14 cellular contexts compared by ENCODE assay signal in genomic region chr20:17710379-17711305, GRCh38. TPM values are rescaled to one million over a fixed set of nuclear protein-coding genes. Genes with fewer than 3 reads are reported as not detected.
DNase-seq lines count a peak whose midpoint lies in the region; ATAC-seq, FAIRE-seq and TF ChIP-seq lines count a peak whose summit lies in the region.
"Had no signal": no experiment of that assay in that cellular context is flagged by ENCODE, and none has a peak within 500 bp of the region (broad histone marks: within the 10 kb centered on the region; RNA-seq: fewer than 3 reads in every experiment).

No MANE protein-coding gene starts in this region.

- H3K9me3 ChIP-seq in HUES48 (ENCODE audit: control insufficient read depth, insufficient read depth, low read length) (no peaks in the 10 kb centered on the region), K562 (replicated peaks; ENCODE audit: control insufficient read depth, insufficient read depth, low read depth, low read length) (no peaks in the 10 kb centered on the region), lower lobe of right lung (no peaks in the 10 kb centered on the region)

- no peak for FAIRE-seq in K562 (lab: Jason Lieb, UNC)

- in situ Hi-C loops in K562 (cut with MboI) = no loop called here

- CTCF ChIA-PET in K562 (lab: Yijun Ruan, JAX; ENCODE audit: low intra/inter-chr PET ratio) = no interaction called here

- peak in 3 of 4 experiments; percentile 3 to 17 (median 9) for DNase-seq in K562 (ENCODE audit: extremely low read depth in 1 of 4, low spot score in 3 of 4)
- DNase-seq in left colon = peak in 1 of 2 donors; percentile 27
- peak; percentile 23 for DNase-seq in skeletal muscle cell (ENCODE audit: low read depth)
- no peak for DNase-seq in lower lobe of right lung
- DNase-seq in SK-N-DZ (ENCODE audit: low spot score) = no peak
- DNase-seq: activated T-cell treated with anti-CD3 and anti-CD28 coated beads, Interleukin-2, amount 50 U/mL, for 1 hour; naive thymus-derived CD4-positive, alpha-beta T cell; NCI-H446; stimulated activated naive CD4-positive, alpha-beta T cell had no signal

- H3K27me3 ChIP-seq in HUES48 (ENCODE audit: control insufficient read depth, insufficient read depth, low read length) (no peaks in the 10 kb centered on the region), K562 (ENCODE audit: control insufficient read depth in 2 of 2, insufficient read depth in 2 of 2, low read length in 2 of 2) (peaks cover 0 to 39% of the 10 kb centered on the region in 2 experiments; a peak in 3 of 5 replicates), lower lobe of right lung (ENCODE audit: low read depth) (no peaks in the 10 kb centered on the region)

- no peak for TF ChIP-seq CTCF in K562 (IDR thresholded peaks at IDR 0.05 in 2 of 3, conservative IDR thresholded peaks at IDR 0.05 in 1 of 3; ENCODE audit: insufficient read depth in 2 of 3, low read depth in 1 of 3, low read length in 3 of 3)
- no peak for TF ChIP-seq CTCF in lower lobe of right lung (IDR thresholded peaks at IDR 0.05)

- no peak overlapping the region for H3K4me2 ChIP-seq in K562 (ENCODE audit: insufficient read depth, low read length)

- intact Hi-C loops in K562 (cut with micrococcal nuclease) = no loop called here
- intact Hi-C loops in left colon (cut with DNase I, micrococcal nuclease) = no loop called here
- intact Hi-C loops in lower lobe of right lung (cut with DNase I) = no loop called here

- H3K4me3 ChIP-seq in HUES48 (ENCODE audit: low read depth, low read length) = no peak overlapping the region
- H3K4me3 ChIP-seq in K562 = no peak overlapping the region
- H3K4me3 ChIP-seq in skeletal muscle cell (ENCODE audit: low read depth, low read length) = no peak overlapping the region
- H3K4me3 ChIP-seq in lower lobe of right lung = no peak overlapping the region

- ATAC-seq in K562 (no peak; the same call in 1 of the 3 replicates), left colon (peak; percentile 82), lower lobe of right lung (no peak), esophagus mucosa (no peak)
- ATAC-seq in activated CD4-positive, CD25-positive, alpha-beta regulatory T cell treated with anti-CD3 and anti-CD28 coated beads, Interleukin-2, amount 50 U/mL, for 24 hours = no peak
- ATAC-seq: naive thymus-derived CD4-positive, alpha-beta T cell had no signal

- H3K36me3 ChIP-seq in HUES48 (ENCODE audit: control insufficient read depth, insufficient read depth, low read length) (no peaks in the 10 kb centered on the region), K562 (ENCODE audit: control insufficient read depth, insufficient read depth, low read length) (no peaks in the 10 kb centered on the region), lower lobe of right lung (no peaks in the 10 kb centered on the region)

- TF ChIP-seq EP300 in K562 (IDR thresholded peaks at IDR 0.05; ENCODE audit: low read length) = no peak

- H3K27ac ChIP-seq in HUES48 (ENCODE audit: low read depth, low read length) (peak overlapping the region; percentile 25), K562 (ENCODE audit: extremely low read depth, low read depth, low read length) (no peak overlapping the region), lower lobe of right lung (no peak overlapping the region)
- H3K27ac ChIP-seq: C4-2B, HL-60 had no signal

- WGBS in K562 (ENCODE audit: insufficient coverage, low coverage, missing lambda C conversion rate) = 6% methylated on average over 14 of the region's 21 CpGs

- no peaks in the 10 kb centered on the region for H4K20me1 ChIP-seq in K562 (replicated peaks; ENCODE audit: control insufficient read depth, insufficient read depth, low read length)

- no peak overlapping the region for H2AFZ ChIP-seq in K562 (ENCODE audit: low read depth, low read length)

- H3K9ac ChIP-seq in HUES48 (ENCODE audit: low read depth, low read length) (no peak overlapping the region), K562 (ENCODE audit: insufficient read depth in 1 of 2, low read depth in 2 of 2, low read length in 2 of 2) (no peak overlapping the region)

- TF ChIP-seq POLR2A in K562 (conservative IDR thresholded peaks at IDR 0.05) = no peak

- no peaks in the 10 kb centered on the region for H3K9me1 ChIP-seq in K562 (ENCODE audit: control insufficient read depth, insufficient read depth, low read length)

- POLR2A ChIA-PET in K562 (lab: Yijun Ruan, JAX) = interaction anchor here (0.6 kb wide), 1 partner anchor 201 kb away, joined by 4 read pairs; no protein-coding TSS in a partner anchor

- TF ChIP-seq RAD21 in K562 (CRISPR knock-in tag; conservative IDR thresholded peaks at IDR 0.05 in 1 of 2, IDR thresholded peaks at IDR 0.05 in 1 of 2) = no peak

- BruUV-seq in K562 (replicated peaks; lab: Mats Ljungman, UMichigan) = no TSS peak

- H3K4me1 ChIP-seq in HUES48 (ENCODE audit: control insufficient read depth, insufficient read depth, low read length) (peaks cover 19% of the 10 kb centered on the region), K562 (replicated peaks in 1 of 2; ENCODE audit: control insufficient read depth in 2 of 2, insufficient read depth in 2 of 2, low read length in 2 of 2) (peaks cover 0 to 6% of the 10 kb centered on the region in 2 experiments; a peak in 3 of 5 replicates), lower lobe of right lung (no peaks in the 10 kb centered on the region)

- no peaks in the 10 kb centered on the region for H3K79me2 ChIP-seq in K562 (ENCODE audit: control insufficient read depth, insufficient read depth, low read length)

TF ChIP-seq in K562, 482 proteins besides CTCF, POLR2A, EP300 and RAD21 (continues in another document):
- TF ChIP-seq HMGN3 (IDR thresholded peaks at IDR 0.05; ENCODE audit: borderline replicate concordance, extremely low read depth, insufficient read length, low read depth, low read length) (no peak), EGR1 (conservative IDR thresholded peaks at IDR 0.05) (peak; percentile 88), VEZF1 (CRISPR knock-in tag; IDR thresholded peaks at IDR 0.05) (peak; percentile 55; the same call in 1 of the 2 replicates), ZNF316 (IDR thresholded peaks at IDR 0.05) (peak; percentile 22; the same call in 1 of the 2 replicates), TRIM24 (IDR thresholded peaks at IDR 0.05) (no peak)

RNA-seq across cellular contexts. Expression of gene BANF2, which starts 10.9 kb away (rescaled TPM):
- total RNA-seq in K562 (2011; cell fraction: chromatin; rRNA removed; ENCODE audit: low replicate concordance) = not detected in 2 replicates
- not detected in 2 replicates for total RNA-seq in K562 (2011; cell fraction: nucleolus; rRNA removed)
- total RNA-seq in K562 (2011; cell fraction: nucleoplasm; rRNA removed) = not detected in 2 replicates
- not detected in 2 replicates for total RNA-seq in K562 (2014; rRNA removed)
- not detected in 2 replicates for total RNA-seq in K562 (2014; rRNA removed; fragmentation: Illumina TruSeq; extraction: Trizol)
- not detected in 2 replicates for total RNA-seq in K562 (2015; rRNA removed; fragmentation: Illumina TruSeq; extraction: Trizol)
- total RNA-seq in K562 (2021) = not detected in 2 replicates
- polyA plus RNA-seq in K562 (2011; rRNA removed) = not detected in 2 replicates
- polyA plus RNA-seq in K562 (2011; cell fraction: cytosol; rRNA removed) = not detected in 2 replicates
- not detected in 2 replicates for polyA plus RNA-seq in K562 (2011; cell fraction: nucleus; rRNA removed)
- not detected in 2 replicates for polyA plus RNA-seq in K562 (2012)
- polyA plus RNA-seq in K562 (2014; fragmentation: Illumina TruSeq; extraction: Trizol) = not detected in 2 replicates
- not detected for polyA plus RNA-seq in K562 (2014; fragmentation: Nextera tagmentation; extraction: Ambion mirVana)
- not detected in 2 replicates for polyA plus RNA-seq in K562 (2014; rRNA removed)
- not detected in 2 replicates for polyA minus RNA-seq in K562 (2011; rRNA and poly(A)+ RNA removed)
- not detected in 2 replicates for polyA minus RNA-seq in K562 (2011; cell fraction: cytosol; rRNA and poly(A)+ RNA removed)
- not detected in 2 replicates for polyA minus RNA-seq in K562 (2011; cell fraction: nucleus; rRNA and poly(A)+ RNA removed)
- not detected for total RNA-seq in left colon
- not detected for total RNA-seq in lower lobe of right lung
- polyA plus RNA-seq in SK-N-DZ (2014; cell fraction: cytosol; rRNA removed) = not detected in 2 replicates
- polyA plus RNA-seq in SK-N-DZ (2014; cell fraction: nucleus; rRNA removed) = not detected in 2 replicates
- total RNA-seq in esophagus mucosa = not detected
- total RNA-seq: naive thymus-derived CD4-positive, alpha-beta T cell had no signal
- polyA plus RNA-seq: naive thymus-derived CD4-positive, alpha-beta T cell had no signal

RNA-seq across cellular contexts. Expression of gene RRBP1, which starts 28.6 kb away (rescaled TPM):
- 66.3 and 83.0 TPM in 2 replicates for total RNA-seq in K562 (2011; cell fraction: chromatin; rRNA removed; ENCODE audit: low replicate concordance)
- 45.0 and 45.3 TPM in 2 replicates for total RNA-seq in K562 (2011; cell fraction: nucleolus; rRNA removed)
- 45.3 and 46.8 TPM in 2 replicates for total RNA-seq in K562 (2011; cell fraction: nucleoplasm; rRNA removed)
- total RNA-seq in K562 (2014; rRNA removed) (21.5 and 28.1 TPM in 2 replicates), K562 (2014; rRNA removed; fragmentation: Illumina TruSeq; extraction: Trizol) (13.3 and 14.7 TPM in 2 replicates), K562 (2015; rRNA removed; fragmentation: Illumina TruSeq; extraction: Trizol) (23.0 and 24.0 TPM in 2 replicates), K562 (2021) (25.7 and 32.0 TPM in 2 replicates), left colon (100 to 1,000 TPM; 357 to 460 TPM), lower lobe of right lung (138 TPM), esophagus mucosa (74.5 TPM)
- polyA plus RNA-seq in K562 (2011; rRNA removed) (9.2 and 12.0 TPM in 2 replicates), K562 (2014; fragmentation: Illumina TruSeq; extraction: Trizol) (16.9 and 20.1 TPM in 2 replicates), K562 (2014; fragmentation: Nextera tagmentation; extraction: Ambion mirVana) (under 1 TPM; 0.84 to 0.95 TPM), K562 (2014; rRNA removed) (17.2 and 17.6 TPM in 2 replicates)
- polyA plus RNA-seq in K562 (2011; cell fraction: cytosol; rRNA removed) = 7.0 and 8.1 TPM in 2 replicates
- polyA plus RNA-seq in K562 (2011; cell fraction: nucleus; rRNA removed) = 21.0 and 24.9 TPM in 2 replicates
- 23.1 and 33.3 TPM in 2 replicates for polyA plus RNA-seq in K562 (2012)
- polyA minus RNA-seq in K562 (2011; rRNA and poly(A)+ RNA removed) = 11.9 and 12.7 TPM in 2 replicates
- 13.5 and 17.6 TPM in 2 replicates for polyA minus RNA-seq in K562 (2011; cell fraction: cytosol; rRNA and poly(A)+ RNA removed)
- polyA minus RNA-seq in K562 (2011; cell fraction: nucleus; rRNA and poly(A)+ RNA removed) = 12.1 and 18.4 TPM in 2 replicates
- polyA plus RNA-seq in SK-N-DZ (2014; cell fraction: cytosol; rRNA removed) = 9.2 and 14.2 TPM in 2 replicates
- 24.2 and 26.9 TPM in 2 replicates for polyA plus RNA-seq in SK-N-DZ (2014; cell fraction: nucleus; rRNA removed)

Comparison
In these comparisons a context has a peak if more than half of its experiments do, and no peak if none do; other contexts are left out.
1. DNase-seq: peak in K562 (3 of 4) and skeletal muscle cell (single experiment); none in lower lobe of right lung (single experiment) and SK-N-DZ (single experiment).